19 cellular contexts compared by ENCODE assay signal in genomic region chr2:147451131-147451530, GRCh38.
"Had no signal": no experiment of that assay in that cellular context is flagged by ENCODE, and none has a peak within 500 bp of the region (broad histone marks: within the 10 kb centered on the region; RNA-seq: fewer than 3 reads in every experiment).

No MANE protein-coding gene starts in this region.

- H3K36me3 ChIP-seq: cardiac muscle cell, gastroesophageal sphincter had no signal

- H3K36me3 Mint-ChIP-seq: activated CD8-positive, alpha-beta memory T cell treated with anti-CD3 and anti-CD28 coated beads, Interleukin-2, amount 10 ng/mL, durations not matched to agents 7 days and 5 days; naive B cell had no signal

- H3K27ac Mint-ChIP-seq: activated CD4-positive, alpha-beta memory T cell treated with anti-CD3 and anti-CD28 coated beads for 36 hours; activated CD8-positive, alpha-beta memory T cell treated with anti-CD3 and anti-CD28 coated beads, Interleukin-2, amount 10 ng/mL, durations not matched to agents 7 days and 5 days; activated naive CD4-positive, alpha-beta T cell treated with anti-CD3 and anti-CD28 coated beads, Interleukin-2, amount 10 ng/mL, durations not matched to agents 7 days and 5 days; naive B cell; progenitor cell of endocrine pancreas had no signal

- H3K27ac ChIP-seq: cardiac muscle cell, dorsolateral prefrontal cortex, gastroesophageal sphincter had no signal

- H3K4me3 ChIP-seq: cardiac muscle cell, dorsolateral prefrontal cortex, gastroesophageal sphincter had no signal

- ATAC-seq: activated CD8-positive, alpha-beta memory T cell treated with anti-CD3 and anti-CD28 coated beads, Interleukin-2, amount 10 ng/mL, durations not matched to agents 7 days and 5 days; gastroesophageal sphincter; left lobe of liver had no signal

- H3K4me3 Mint-ChIP-seq: activated CD4-positive, alpha-beta memory T cell treated with anti-CD3 and anti-CD28 coated beads for 36 hours; activated CD8-positive, alpha-beta memory T cell treated with anti-CD3 and anti-CD28 coated beads, Interleukin-2, amount 10 ng/mL, durations not matched to agents 7 days and 5 days; activated naive CD4-positive, alpha-beta T cell treated with anti-CD3 and anti-CD28 coated beads, Interleukin-2, amount 10 ng/mL, durations not matched to agents 7 days and 5 days; naive B cell had no signal

- H3K27me3 Mint-ChIP-seq: activated CD4-positive, alpha-beta memory T cell treated with anti-CD3 and anti-CD28 coated beads for 36 hours; naive B cell had no signal

- H3K9me3 Mint-ChIP-seq: activated naive CD4-positive, alpha-beta T cell treated with anti-CD3 and anti-CD28 coated beads, Interleukin-2, amount 10 ng/mL, durations not matched to agents 7 days and 5 days had no signal

- DNase-seq: activated CD4-positive, alpha-beta memory T cell treated with anti-CD3 and anti-CD28 coated beads for 36 hours; activated CD8-positive, alpha-beta memory T cell treated with anti-CD3 and anti-CD28 coated beads, Interleukin-2, amount 10 ng/mL, durations not matched to agents 7 days and 5 days; activated naive CD4-positive, alpha-beta T cell treated with anti-CD3 and anti-CD28 coated beads, Interleukin-2, amount 10 ng/mL, durations not matched to agents 7 days and 5 days; activated T-cell treated with anti-CD3 and anti-CD28 coated beads, Interleukin-2, amount 50 U/mL, for 1 hour; dorsolateral prefrontal cortex; erythroblast; islet precursor cell; mammary epithelial cell; naive B cell; occipital lobe; small intestine; stimulated activated CD4-positive, alpha-beta T cell treated with anti-CD3 and anti-CD28 coated beads, Interleukin-4, amount 100 ng/mL, for 24 hours; stimulated activated naive CD4-positive, alpha-beta T cell; T1000; trophoblast cell had no signal

- H3K9me3 ChIP-seq: gastroesophageal sphincter had no signal

- H3K27me3 ChIP-seq: dorsolateral prefrontal cortex, gastroesophageal sphincter had no signal

- H3K4me1 Mint-ChIP-seq: naive B cell had no signal
